In the genomic region with DNA sequence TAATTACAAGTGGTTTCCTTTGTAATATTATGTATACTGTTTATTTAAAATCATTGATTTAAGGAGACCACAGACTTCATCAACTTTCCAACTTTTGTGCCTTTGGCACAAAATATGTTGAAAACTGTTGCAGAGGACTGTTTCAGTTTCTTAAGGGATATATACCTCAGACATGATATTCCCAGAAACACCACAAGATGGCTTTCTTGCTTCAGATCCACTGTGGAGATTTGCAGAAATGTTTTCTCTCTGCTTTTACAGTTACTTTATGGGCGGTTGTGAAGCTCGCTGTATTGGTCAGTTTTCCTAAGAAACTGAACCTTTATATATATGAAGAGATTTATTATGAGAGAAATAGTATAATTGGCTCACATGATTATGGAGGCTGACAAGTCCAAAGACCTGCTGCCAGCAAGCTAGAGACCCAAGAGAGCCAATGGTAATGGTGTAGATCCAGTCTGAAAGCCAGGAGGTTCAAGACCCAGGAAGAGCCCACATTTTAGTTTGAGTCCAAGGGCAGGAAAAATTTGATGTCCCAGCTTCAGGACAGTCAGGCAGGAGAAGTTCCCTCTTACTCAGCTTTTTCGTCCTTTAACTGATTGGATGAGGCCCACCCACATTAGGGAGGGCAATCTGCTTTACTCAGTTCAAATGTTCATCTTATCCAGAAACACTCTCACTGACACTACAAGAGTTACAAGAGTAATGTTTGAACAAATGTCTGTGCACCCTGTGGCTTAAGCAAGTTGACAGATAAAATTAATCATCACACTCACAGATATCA, we compare ENCODE assay signal across 8 cellular contexts. TPM values are rescaled to one million over a fixed set of nuclear protein-coding genes. Genes with fewer than 3 reads are reported as not detected.
DNase-seq lines count a peak whose midpoint lies in the region; ATAC-seq and TF ChIP-seq lines count a peak whose summit lies in the region.

No MANE protein-coding gene starts in this region.

- H3K4me1 Mint-ChIP-seq in CD8-positive, alpha-beta T cell (ENCODE audit: low read depth), result no peaks in the 10 kb centered on the region

- no peaks in the 10 kb centered on the region for H3K36me3 ChIP-seq in GM06990 (ENCODE audit: control insufficient read depth, insufficient read depth, low read length)
- H3K36me3 ChIP-seq in CD8-positive, alpha-beta T cell (ENCODE audit: insufficient read depth, low read length), result no peaks in the 10 kb centered on the region

- no peaks in the 10 kb centered on the region for H3K9me3 ChIP-seq in CD8-positive, alpha-beta T cell (ENCODE audit: low read length)

- no peak overlapping the region for H3K27ac ChIP-seq in CD8-positive, alpha-beta T cell (ENCODE audit: low read depth, low read length)

- no peak overlapping the region for H3K27ac Mint-ChIP-seq in CD8-positive, alpha-beta T cell

- no peaks in the 10 kb centered on the region for H3K4me1 ChIP-seq in CD8-positive, alpha-beta T cell (ENCODE audit: insufficient read depth, low read length)

- intact Hi-C loops in CD8-positive, alpha-beta T cell (cut with DNase I, micrococcal nuclease), result no loop called here

- DNase-seq in GM06990 (ENCODE audit: extremely low read depth, insufficient read length), result no peak
- peak; percentile 49 for DNase-seq in RPMI8226
- peak; percentile 88 for DNase-seq in fibroblast of peridontal ligament (ENCODE audit: extremely low read depth)
- peak; percentile 63 for DNase-seq in pons (ENCODE audit: low spot score)
- no peak for DNase-seq in NCI-H510A treated with DMSO at 0.1 percent for 48 hours (lab: John Stamatoyannopoulos, UW)
- DNase-seq in CD8-positive, alpha-beta T cell, result no peak
- DNase-seq in OCI-M2 (lab: John Stamatoyannopoulos, UW; ENCODE audit: unreplicated experiment), result no peak

- POLR2A ChIA-PET in CD8-positive, alpha-beta T cell (lab: Charles Lee), result interaction anchor here (0.6 kb wide), 1 partner anchor 67 kb away, joined by 3 read pairs; no protein-coding TSS in a partner anchor

- no peaks in the 10 kb centered on the region for H3K27me3 ChIP-seq in GM06990 (replicated peaks; ENCODE audit: control insufficient read depth, insufficient read depth, low read length)
- no peaks in the 10 kb centered on the region for H3K27me3 ChIP-seq in CD8-positive, alpha-beta T cell (ENCODE audit: insufficient read depth, low read length)

- H3K27me3 Mint-ChIP-seq in CD8-positive, alpha-beta T cell (ENCODE audit: low read depth), result no peaks in the 10 kb centered on the region

- no peak overlapping the region for H3K4me3 ChIP-seq in GM06990 (replicated peaks; ENCODE audit: low read depth, low read length)
- H3K4me3 ChIP-seq in CD8-positive, alpha-beta T cell (ENCODE audit: low read depth, low read length), result no peak overlapping the region

- peak; percentile 29 for TF ChIP-seq CTCF in GM06990 (IDR thresholded peaks at IDR 0.05; ENCODE audit: insufficient read depth, low read length, poor library complexity, severe bottlenecking)
- TF ChIP-seq CTCF in CD8-positive, alpha-beta T cell (IDR thresholded peaks at IDR 0.05), result no peak

- H3K9me3 Mint-ChIP-seq in CD8-positive, alpha-beta T cell, result no peaks in the 10 kb centered on the region

- CTCF ChIA-PET in CD8-positive, alpha-beta T cell (lab: Charles Lee), result no interaction called here

- ATAC-seq in HG03097 (IDR thresholded peaks at IDR 0.05; ENCODE audit: low FRiP score, unreplicated experiment), result peak; percentile 53
- no peak for ATAC-seq in CD8-positive, alpha-beta T cell

- H3K4me3 Mint-ChIP-seq in CD8-positive, alpha-beta T cell, result no peak overlapping the region

- no peaks in the 10 kb centered on the region for H3K36me3 Mint-ChIP-seq in CD8-positive, alpha-beta T cell

RNA-seq across cellular contexts. Expression of gene ME1, which starts 12.8 kb away (rescaled TPM):
- 1 to 10 TPM in 1 of 2 experiments, under 1 TPM in 1; 0.73 to 1.3 TPM for total RNA-seq in CD8-positive, alpha-beta T cell

Comparison
In these comparisons a context has a peak if more than half of its experiments do, and no peak if none do; other contexts are left out.
1. DNase-seq: peak in RPMI8226 (single experiment), fibroblast of peridontal ligament (single experiment) and pons (single experiment); none in GM06990 (single experiment), NCI-H510A treated with DMSO at 0.1 percent for 48 hours (single experiment), CD8-positive, alpha-beta T cell (0 of 7) and OCI-M2 (single experiment).